23 cellular contexts compared by ENCODE assay signal in genomic region chr9:85173967-85174366, GRCh38.
"Had no signal": no experiment of that assay in that cellular context is flagged by ENCODE, and none has a peak within 500 bp of the region (broad histone marks: within the 10 kb centered on the region; RNA-seq: fewer than 3 reads in every experiment).

No MANE protein-coding gene starts in this region.

- H3K4me3 ChIP-seq: left lung, lower lobe of right lung, ovary, right atrium auricular region, right lobe of liver, skin epidermis, stomach, testis, thyroid gland, transverse colon, upper lobe of left lung, vagina had no signal

- H3K27me3 ChIP-seq: left lung, ovary, right atrium auricular region, right lobe of liver, stomach, testis, thyroid gland, transverse colon, upper lobe of left lung, vagina had no signal

- H3K9me3 ChIP-seq: left lung, lower lobe of right lung, ovary, right atrium auricular region, right lobe of liver, testis, thyroid gland, transverse colon, upper lobe of left lung, vagina had no signal

- DNase-seq: kidney; left colon; left lung; lower lobe of right lung; mesendoderm; naive B cell; natural killer cell; ovary; right lobe of liver; stimulated activated CD4-positive, alpha-beta T cell treated with anti-CD3 and anti-CD28 coated beads, Interleukin-12 subunit alpha, Interleukin-12 subunit beta, amount 100 ng/mL, for 4 hours; stimulated activated CD4-positive, alpha-beta T cell treated with anti-CD3 and anti-CD28 coated beads, Interleukin-15, amount 100 ng/mL, for 24 hours; stimulated activated CD4-positive, alpha-beta T cell treated with anti-CD3 and anti-CD28 coated beads, Interleukin-2, amount 100 ng/mL, for 24 hours; stimulated activated CD4-positive, alpha-beta T cell treated with anti-CD3 and anti-CD28 coated beads, Interleukin-4, amount 100 ng/mL, for 1 hour; stimulated activated naive B cell treated with anti-CD40 and anti-IgM and Interleukin-4, amounts not matched to agents 10 μg/mL and 1 μg/mL and 100 μg/mL, for 72 hours; stimulated activated naive CD8-positive, alpha-beta T cell treated with anti-CD3 and anti-CD28 coated beads, Interleukin-15, Interleukin-2, amounts not matched to agents 100 U/mL and 50 U/mL, for 24 hours; stomach; testis; thyroid gland; transverse colon; upper lobe of left lung had no signal

- H3K36me3 ChIP-seq: left lung, lower lobe of right lung, ovary, right atrium auricular region, right lobe of liver, stomach, thyroid gland, transverse colon, upper lobe of left lung, vagina had no signal

- ATAC-seq: left colon; left lung; lower lobe of right lung; natural killer cell; right lobe of liver; stimulated activated naive B cell treated with anti-CD40 and anti-IgM and Interleukin-4, amounts not matched to agents 10 μg/mL and 1 μg/mL and 100 μg/mL, for 72 hours; stimulated activated naive CD8-positive, alpha-beta T cell treated with anti-CD3 and anti-CD28 coated beads, Interleukin-15, Interleukin-2, amounts not matched to agents 100 U/mL and 50 U/mL, for 24 hours had no signal

- FAIRE-seq: kidney had no signal

- H3K27ac ChIP-seq: left lung, lower lobe of right lung, ovary, right atrium auricular region, right lobe of liver, stomach, testis, thyroid gland, transverse colon, upper lobe of left lung, vagina had no signal

- H3K4me1 ChIP-seq: left lung, lower lobe of right lung, right lobe of liver, stomach, testis, transverse colon, upper lobe of left lung had no signal
